In the genomic region with DNA sequence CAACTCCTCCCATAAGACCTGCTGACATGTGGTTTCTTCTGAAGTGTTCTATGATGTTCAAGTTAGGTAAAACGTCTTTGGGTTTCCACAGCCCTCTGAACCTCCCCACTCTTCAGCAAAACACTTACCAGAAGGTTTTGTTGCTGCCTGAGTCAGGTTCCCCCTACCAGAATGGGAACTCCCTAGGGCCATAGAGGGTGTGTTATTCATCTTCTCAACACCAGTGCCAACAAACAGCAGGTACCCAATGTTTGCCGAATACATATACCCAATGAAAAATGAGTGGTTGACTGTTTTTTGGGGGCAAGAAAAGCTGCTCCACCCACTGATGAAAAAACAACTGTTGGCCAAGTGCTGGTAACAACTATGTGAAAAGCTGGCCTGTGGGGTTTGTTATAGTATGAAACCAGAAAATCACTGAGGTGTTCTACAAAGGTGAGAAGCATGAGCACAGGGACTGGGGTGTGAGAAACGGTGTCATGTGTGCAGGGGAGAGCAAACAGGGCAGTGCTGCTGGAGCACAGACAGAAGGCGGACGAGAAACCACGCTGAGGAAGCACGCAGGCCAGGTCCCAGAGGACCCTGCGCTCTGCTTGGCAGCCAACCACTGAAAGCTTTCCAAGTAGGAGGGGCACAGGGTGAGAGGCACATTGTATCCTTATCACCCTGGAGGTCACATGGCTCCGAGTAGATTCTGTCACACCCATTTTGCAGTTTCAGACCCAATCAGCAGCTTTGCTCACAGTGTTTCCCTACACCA, we compare ENCODE assay signal across 9 cellular contexts. TPM values are rescaled to one million over a fixed set of nuclear protein-coding genes. Genes with fewer than 3 reads are reported as not detected.
DNase-seq lines count a peak whose midpoint lies in the region; ATAC-seq, FAIRE-seq and TF ChIP-seq lines count a peak whose summit lies in the region.
"Had no signal": no experiment of that assay in that cellular context is flagged by ENCODE, and none has a peak within 500 bp of the region (broad histone marks: within the 10 kb centered on the region; RNA-seq: fewer than 3 reads in every experiment).

No MANE protein-coding gene starts in this region.

- H3K4me3 ChIP-seq in adipocyte (ENCODE audit: low read length) = peak overlapping the region; percentile 29
- H3K4me3 ChIP-seq in pancreas = no peak overlapping the region

- H3K4me1 ChIP-seq in adipocyte (ENCODE audit: control insufficient read depth, insufficient read depth, low read length) (peaks cover 27% of the 10 kb centered on the region), pancreas (peaks cover 0 to 5% (median 0%) of the 10 kb centered on the region in 3 donors)

- intact Hi-C loops in pancreas (cut with DNase I) = no loop called here

- H3K27ac ChIP-seq in pancreas = no peak overlapping the region

- peaks cover 14% of the 10 kb centered on the region for H3K27me3 ChIP-seq in adipocyte (replicated peaks; ENCODE audit: control insufficient read depth, insufficient read depth, low read length)
- no peaks in the 10 kb centered on the region for H3K27me3 ChIP-seq in pancreas

- no peaks in the 10 kb centered on the region for H3K36me3 ChIP-seq in adipocyte (ENCODE audit: control insufficient read depth, insufficient read depth, low read length, severe bottlenecking)
- no peaks in the 10 kb centered on the region for H3K36me3 ChIP-seq in pancreas

- DNase-seq in NCI-H2171 treated with DMSO at 0.1 percent for 48 hours (lab: John Stamatoyannopoulos, UW) (peak; percentile 87), adipocyte (ENCODE audit: low read depth) (no peak), pancreas (peak; percentile 68 to 87 (median 82)), NCI-H226 (no peak), SHP77 (lab: John Stamatoyannopoulos, UW) (no peak), NCI-H774 (lab: John Stamatoyannopoulos, UW) (no peak)

- H3K9ac ChIP-seq in adipocyte (ENCODE audit: low read length) = no peak overlapping the region

- no peak for FAIRE-seq in pancreas (lab: Jason Lieb, UNC)

- 19 to 30% methylated on average over 9 of the region's 9 CpGs for WGBS in pancreas, 2 donors

- H3K9me3 ChIP-seq in adipocyte (ENCODE audit: control insufficient read depth, low read length) (no peaks in the 10 kb centered on the region), pancreas (no peaks in the 10 kb centered on the region)

- peak; percentile 86 for ATAC-seq in GM18520 (IDR thresholded peaks at IDR 0.05; ENCODE audit: unreplicated experiment)
- ATAC-seq in HG02763 (IDR thresholded peaks at IDR 0.05; ENCODE audit: unreplicated experiment) = peak; percentile 92
- peak; percentile 98 to 99 (median 99) for ATAC-seq in pancreas
- ATAC-seq: Panc1 had no signal

- no peak for TF ChIP-seq CTCF in pancreas (IDR thresholded peaks at IDR 0.05)

RNA-seq across cellular contexts. Expression of a gene that starts 28.8 kb away (rescaled TPM):
- total RNA-seq in pancreas = 10 to 100 TPM in 4 of 6 donors, 1 to 10 TPM in 2; 8.2 to 15.3 (median 11.1) TPM
- polyA plus RNA-seq in pancreas = 10 to 100 TPM in 1 of 2 donors, 1 to 10 TPM in 1; 4.8 to 11.2 TPM

Comparison
In these comparisons a context has a peak if more than half of its experiments do, and no peak if none do; other contexts are left out.
1. DNase-seq: peak in NCI-H2171 treated with DMSO at 0.1 percent for 48 hours (single experiment) and pancreas (6 of 6); none in adipocyte (single experiment), NCI-H226 (single experiment), SHP77 (0 of 2) and NCI-H774 (single experiment).
2. Peak in every context shown above with its lines, with median percentiles within 50 percentile points of each other: ATAC-seq.